9 cellular contexts compared by ENCODE assay signal in genomic region chr2:109171444-109172334, GRCh38. TPM values are rescaled to one million over a fixed set of nuclear protein-coding genes. Genes with fewer than 3 reads are reported as not detected.
DNase-seq lines count a peak whose midpoint lies in the region; ATAC-seq and TF ChIP-seq lines count a peak whose summit lies in the region.
"Had no signal": no experiment of that assay in that cellular context is flagged by ENCODE, and none has a peak within 500 bp of the region (broad histone marks: within the 10 kb centered on the region; RNA-seq: fewer than 3 reads in every experiment).

No MANE protein-coding gene starts in this region.

- no peaks in the 10 kb centered on the region for H3K9me2 ChIP-seq in MM.1S (replicated peaks; ENCODE audit: insufficient read depth, low read length)

- H3K27ac ChIP-seq in sigmoid colon = peak overlapping the region; percentile 83 to 92 (median 89)
- H3K27ac ChIP-seq in MM.1S (ENCODE audit: low read length) = no peak overlapping the region

- H3K27me3 ChIP-seq in sigmoid colon (no peaks in the 10 kb centered on the region), MM.1S (replicated peaks; ENCODE audit: insufficient read depth, low read length) (no peaks in the 10 kb centered on the region)

- H3F3A ChIP-seq in MM.1S (ENCODE audit: insufficient read depth, low read length) = peaks cover 6% of the 10 kb centered on the region; the same call in 1 of the 2 replicates

- H3K36me3 ChIP-seq in sigmoid colon (no peaks in the 10 kb centered on the region), MM.1S (replicated peaks; ENCODE audit: insufficient read depth, low read length) (no peaks in the 10 kb centered on the region)

- H3K36me3 Mint-ChIP-seq in glutamatergic neuron (ENCODE audit: unreplicated experiment) (peaks cover 26% of the 10 kb centered on the region), T-helper 17 cell (ENCODE audit: low read depth) (peaks cover 2% of the 10 kb centered on the region)

- ATAC-seq in T-helper 17 cell = no peak
- ATAC-seq in GM18519 (IDR thresholded peaks at IDR 0.05; ENCODE audit: low FRiP score, unreplicated experiment) = no peak
- no peak for ATAC-seq in GM18870 (IDR thresholded peaks at IDR 0.05; ENCODE audit: unreplicated experiment)
- ATAC-seq: stimulated activated naive CD8-positive, alpha-beta T cell treated with anti-CD3 and anti-CD28 coated beads, Interleukin-15, amount 100 ng/mL, for 72 hours had no signal

- peak; percentile 63 to 95 (median 82) for TF ChIP-seq EP300 in sigmoid colon (IDR thresholded peaks at IDR 0.05)

- DNase-seq in EL (peak; percentile 97), glutamatergic neuron (peak; percentile 44), sigmoid colon (peak; percentile 93), T-helper 17 cell (no peak), MM.1S (no peak)
- DNase-seq: stimulated activated naive CD8-positive, alpha-beta T cell treated with anti-CD3 and anti-CD28 coated beads, Interleukin-15, amount 100 ng/mL, for 72 hours had no signal

- peaks cover 93% of the 10 kb centered on the region for H3K79me2 ChIP-seq in MM.1S (ENCODE audit: low read length)

- H3K27me3 Mint-ChIP-seq in glutamatergic neuron (ENCODE audit: unreplicated experiment) = peaks cover 2% of the 10 kb centered on the region
- peaks cover 58% of the 10 kb centered on the region for H3K27me3 Mint-ChIP-seq in T-helper 17 cell
- H3K27me3 Mint-ChIP-seq: stimulated activated naive CD8-positive, alpha-beta T cell treated with anti-CD3 and anti-CD28 coated beads, Interleukin-15, amount 100 ng/mL, for 72 hours had no signal

- no peaks in the 10 kb centered on the region for H3K9me3 ChIP-seq in sigmoid colon
- H3K9me3 ChIP-seq in T-helper 17 cell (ENCODE audit: control insufficient read depth, low read length, poor library complexity, severe bottlenecking) = no peaks in the 10 kb centered on the region
- no peaks in the 10 kb centered on the region for H3K9me3 ChIP-seq in MM.1S (replicated peaks; ENCODE audit: insufficient read depth, low read length)

- no peak overlapping the region for H3K4me2 ChIP-seq in MM.1S (ENCODE audit: low read depth, low read length)

- 69 to 77% methylated on average over 36 of the region's 36 CpGs for WGBS in sigmoid colon, 2 donors

- intact Hi-C loops in sigmoid colon (cut with DNase I) = loop anchor here (2.0 to 10.0 kb wide), 6 partner anchors 43 to 523 kb away; partner anchors contain the start of genes SEPTIN10, SH3RF3 and SOWAHC

- peak overlapping the region; percentile 48 for H3K4me3 ChIP-seq in WI38 (ENCODE audit: low read depth, low read length)
- peak overlapping the region in 2 of 4 donors; percentile 19 to 26 for H3K4me3 ChIP-seq in sigmoid colon
- no peak overlapping the region for H3K4me3 ChIP-seq in MM.1S (ENCODE audit: low read length)

- H3K4me3 Mint-ChIP-seq in glutamatergic neuron (ENCODE audit: unreplicated experiment) = no peak overlapping the region
- H3K4me3 Mint-ChIP-seq in T-helper 17 cell = no peak overlapping the region
- H3K4me3 Mint-ChIP-seq: stimulated activated naive CD8-positive, alpha-beta T cell treated with anti-CD3 and anti-CD28 coated beads, Interleukin-15, amount 100 ng/mL, for 72 hours had no signal

- peaks cover 17% of the 10 kb centered on the region for H3K4me1 Mint-ChIP-seq in glutamatergic neuron (ENCODE audit: low read depth, unreplicated experiment)
- H3K4me1 Mint-ChIP-seq in T-helper 17 cell = peaks cover 2% of the 10 kb centered on the region

- H2AFZ ChIP-seq in MM.1S (ENCODE audit: low read length) = no peak overlapping the region

- no peak overlapping the region for H3K9ac ChIP-seq in MM.1S (ENCODE audit: low read length)

- H3K4me1 ChIP-seq in sigmoid colon = peaks cover 0 to 74% (median 61%) of the 10 kb centered on the region in 4 donors
- peaks cover 17% of the 10 kb centered on the region for H3K4me1 ChIP-seq in MM.1S (ENCODE audit: low read length)

- peaks cover 6% of the 10 kb centered on the region for H3K9me3 Mint-ChIP-seq in glutamatergic neuron (ENCODE audit: unreplicated experiment)

- H3K27ac Mint-ChIP-seq in glutamatergic neuron (ENCODE audit: unreplicated experiment) (peak overlapping the region; percentile 26), T-helper 17 cell (no peak overlapping the region)
- H3K27ac Mint-ChIP-seq: stimulated activated naive CD8-positive, alpha-beta T cell treated with anti-CD3 and anti-CD28 coated beads, Interleukin-15, amount 100 ng/mL, for 72 hours had no signal

- peak in 1 of 2 donors; percentile 28 for TF ChIP-seq POLR2A in sigmoid colon (IDR thresholded peaks at IDR 0.05)

- TF ChIP-seq CTCF in WI38 (IDR thresholded peaks at IDR 0.05; ENCODE audit: low read depth, low read length) (peak; percentile 31; the same call in 1 of the 2 replicates), glutamatergic neuron (IDR thresholded peaks at IDR 0.05; ENCODE audit: partially characterized antibody, unreplicated experiment) (no peak), sigmoid colon (IDR thresholded peaks at IDR 0.05) (peak; percentile 29 to 72 (median 48)), MM.1S (IDR thresholded peaks at IDR 0.05; ENCODE audit: low read length) (no peak)

- no peaks in the 10 kb centered on the region for H4K20me1 ChIP-seq in MM.1S (ENCODE audit: insufficient read depth, low read length)

RNA-seq across cellular contexts. Expression of gene SH3RF3, which starts 42.7 kb away (rescaled TPM):
- 1.7 TPM for total RNA-seq in glutamatergic neuron (ENCODE audit: unreplicated experiment)
- total RNA-seq in sigmoid colon = 10 to 100 TPM in 1 of 4 donors, 1 to 10 TPM in 3; 1.6 to 10.0 (median 7.6) TPM
- polyA plus RNA-seq in sigmoid colon = 1 to 10 TPM in 2 of 3 donors, under 1 TPM in 1; 0.69 to 3.4 (median 1.2) TPM
- total RNA-seq in T-helper 17 cell = under 1 TPM; 0.16 to 0.27 TPM

Comparison
In these comparisons a context has a peak if more than half of its experiments do, and no peak if none do; other contexts are left out.
1. DNase-seq: peak in EL (single experiment), glutamatergic neuron (single experiment) and sigmoid colon (single experiment); none in T-helper 17 cell (0 of 3) and MM.1S (single experiment).
2. CTCF ChIP-seq: peak in WI38 (single experiment) and sigmoid colon (4 of 4); none in glutamatergic neuron (single experiment) and MM.1S (single experiment).